Comparison of ENCODE assay signal across 27 cellular contexts in the genomic region with DNA sequence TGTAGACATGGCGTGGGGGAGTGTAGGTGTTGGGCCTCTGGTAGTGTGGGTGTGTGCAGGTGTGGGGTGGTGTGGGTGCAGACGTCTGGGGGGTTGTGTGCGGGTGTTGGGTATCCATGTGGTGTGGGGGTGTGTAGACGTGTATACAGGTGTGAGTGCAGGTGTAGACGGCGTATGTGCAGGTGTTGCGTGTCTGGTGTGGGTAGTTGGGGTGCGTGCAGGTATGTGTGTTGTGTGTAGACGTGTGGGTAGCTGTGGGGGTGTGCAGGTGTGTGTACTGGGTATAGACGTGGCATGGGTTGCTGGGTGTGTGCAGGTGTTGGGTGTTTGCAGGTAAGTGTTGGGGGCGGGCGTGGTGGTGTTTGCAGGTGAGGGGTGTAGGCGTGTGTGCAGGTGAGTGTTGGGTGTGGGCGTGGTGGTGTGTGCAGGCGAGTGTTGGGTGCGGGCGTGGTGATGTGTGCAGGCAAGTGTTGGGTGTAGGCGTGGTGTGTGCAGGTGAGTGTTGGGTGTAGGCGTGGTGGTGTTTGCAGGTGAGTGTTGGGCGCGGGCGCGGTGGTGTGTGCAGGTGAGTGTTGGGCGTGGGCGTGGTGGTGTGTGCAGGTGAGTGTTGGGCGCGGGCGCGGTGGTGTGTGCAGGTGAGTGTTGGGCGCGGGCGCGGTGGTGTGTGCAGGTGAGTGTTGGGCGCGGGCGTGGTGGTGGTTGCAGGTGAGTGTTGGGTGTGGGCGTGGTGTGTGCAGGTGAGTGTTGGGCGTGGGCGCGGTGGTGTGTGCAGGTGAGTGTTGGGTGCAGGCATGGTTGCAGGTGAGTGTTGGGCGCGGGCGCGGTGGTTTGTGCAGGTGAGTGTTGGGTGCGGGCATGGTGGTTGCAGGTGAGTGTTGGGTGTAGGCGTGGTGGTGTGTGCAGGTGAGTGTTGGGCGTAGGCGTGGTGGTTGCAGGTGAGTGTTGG. TPM values are rescaled to one million over a fixed set of nuclear protein-coding genes. Genes with fewer than 3 reads are reported as not detected.
DNase-seq lines count a peak whose midpoint lies in the region; ATAC-seq and TF ChIP-seq lines count a peak whose summit lies in the region.
"Had no signal": no experiment of that assay in that cellular context is flagged by ENCODE, and none has a peak within 500 bp of the region (broad histone marks: within the 10 kb centered on the region; RNA-seq: fewer than 3 reads in every experiment).

No MANE protein-coding gene starts in this region.

- no peak for TF ChIP-seq CTCF in endothelial cell (IDR thresholded peaks at IDR 0.05; ENCODE audit: unreplicated experiment)
- TF ChIP-seq CTCF in osteoblast (IDR thresholded peaks at IDR 0.05; ENCODE audit: extremely low read depth, low read depth, low read length), result no peak
- no peak for TF ChIP-seq CTCF in body of pancreas (IDR thresholded peaks at IDR 0.05)

- H3K27ac Mint-ChIP-seq in stimulated activated naive CD8-positive, alpha-beta T cell treated with anti-CD3 and anti-CD28 coated beads, Interleukin-15, Interleukin-2, amounts not matched to agents 100 ng/mL and 50 ng/mL, for 24 hours, result peak overlapping the region; percentile 36
- peak overlapping the region; percentile 57 for H3K27ac Mint-ChIP-seq in endothelial cell (ENCODE audit: unreplicated experiment)
- H3K27ac Mint-ChIP-seq: activated naive CD8-positive, alpha-beta T cell treated with anti-CD3 and anti-CD28 coated beads, Interleukin-2, amount 50 U/mL, for 24 hours; activated T-cell treated with anti-CD3 and anti-CD28 coated beads, Interleukin-2, amount 50 U/mL, for 24 hours; stimulated activated memory B cell treated with anti-CD40 and anti-IgM and Interleukin-4, amounts not matched to agents 10 μg/mL and 1 μg/mL and 100 μg/mL, for 72 hours; T-cell; WTC11 had no signal

- H3K9me3 Mint-ChIP-seq in stimulated activated naive CD8-positive, alpha-beta T cell treated with anti-CD3 and anti-CD28 coated beads, Interleukin-15, Interleukin-2, amounts not matched to agents 100 ng/mL and 50 ng/mL, for 24 hours, result no peaks in the 10 kb centered on the region
- H3K9me3 Mint-ChIP-seq in endothelial cell (ENCODE audit: unreplicated experiment), result no peaks in the 10 kb centered on the region
- H3K9me3 Mint-ChIP-seq: activated naive CD8-positive, alpha-beta T cell treated with anti-CD3 and anti-CD28 coated beads, Interleukin-2, amount 50 U/mL, for 24 hours; activated T-cell treated with anti-CD3 and anti-CD28 coated beads, Interleukin-2, amount 50 U/mL, for 24 hours; effector memory CD8-positive, alpha-beta T cell; T-cell; WTC11 had no signal

- H3K27ac ChIP-seq in osteoblast (ENCODE audit: low read depth, low read length), result no peak overlapping the region
- H3K27ac ChIP-seq in body of pancreas, result no peak overlapping the region
- H3K27ac ChIP-seq: KMS-11, left ventricle myocardium inferior had no signal

- ATAC-seq in stimulated activated naive CD8-positive, alpha-beta T cell treated with anti-CD3 and anti-CD28 coated beads, Interleukin-15, Interleukin-2, amounts not matched to agents 100 U/mL and 50 U/mL, for 24 hours, result no peak
- ATAC-seq in sciatic nerve, result no peak
- no peak for ATAC-seq in body of pancreas
- ATAC-seq: activated naive CD8-positive, alpha-beta T cell treated with anti-CD3 and anti-CD28 coated beads, Interleukin-2, amount 50 U/mL, for 24 hours; effector memory CD8-positive, alpha-beta T cell; stimulated activated memory B cell treated with anti-CD40 and anti-IgM and Interleukin-4, amounts not matched to agents 10 μg/mL and 1 μg/mL and 100 μg/mL, for 72 hours; T-cell; WTC11 had no signal

- H2AFZ ChIP-seq in osteoblast (ENCODE audit: low read length), result no peak overlapping the region

- H3K36me3 Mint-ChIP-seq in stimulated activated naive CD8-positive, alpha-beta T cell treated with anti-CD3 and anti-CD28 coated beads, Interleukin-15, Interleukin-2, amounts not matched to agents 100 ng/mL and 50 ng/mL, for 24 hours (ENCODE audit: low read depth), result peaks cover 48% of the 10 kb centered on the region
- H3K36me3 Mint-ChIP-seq in endothelial cell (ENCODE audit: low read depth, unreplicated experiment), result peaks cover 36% of the 10 kb centered on the region

- H3K4me3 Mint-ChIP-seq in stimulated activated naive CD8-positive, alpha-beta T cell treated with anti-CD3 and anti-CD28 coated beads, Interleukin-15, Interleukin-2, amounts not matched to agents 100 ng/mL and 50 ng/mL, for 24 hours, result no peak overlapping the region
- H3K4me3 Mint-ChIP-seq in endothelial cell (ENCODE audit: unreplicated experiment), result peak overlapping the region; percentile 68
- H3K4me3 Mint-ChIP-seq: activated naive CD8-positive, alpha-beta T cell treated with anti-CD3 and anti-CD28 coated beads, Interleukin-2, amount 50 U/mL, for 24 hours; activated T-cell treated with anti-CD3 and anti-CD28 coated beads, Interleukin-2, amount 50 U/mL, for 24 hours; CD4-positive, alpha-beta memory T cell; WTC11 had no signal

- intact Hi-C loops in sciatic nerve (cut with DNase I) (no loop called here), body of pancreas (cut with DNase I) (no loop called here)

- H3K4me1 ChIP-seq in osteoblast (ENCODE audit: insufficient read depth, low read length) (no peaks in the 10 kb centered on the region), body of pancreas (no peaks in the 10 kb centered on the region)

- TF ChIP-seq POLR2A in body of pancreas (IDR thresholded peaks at IDR 0.05), result no peak

- whole genome bisulfite sequencing in body of pancreas, 2 donors, result 94% methylated on average over 48 of the region's 48 CpGs

- H3K4me2 ChIP-seq in osteoblast (ENCODE audit: insufficient read depth, low read length), result no peak overlapping the region
- H3K4me2 ChIP-seq: KMS-11 had no signal

- H3K79me2 ChIP-seq in osteoblast (ENCODE audit: insufficient read depth, low read length), result peaks cover 15% of the 10 kb centered on the region

- H3K4me1 Mint-ChIP-seq in stimulated activated naive CD8-positive, alpha-beta T cell treated with anti-CD3 and anti-CD28 coated beads, Interleukin-15, Interleukin-2, amounts not matched to agents 100 ng/mL and 50 ng/mL, for 24 hours (ENCODE audit: low read depth), result no peaks in the 10 kb centered on the region
- no peaks in the 10 kb centered on the region for H3K4me1 Mint-ChIP-seq in endothelial cell (ENCODE audit: unreplicated experiment)
- H3K4me1 Mint-ChIP-seq: activated naive CD8-positive, alpha-beta T cell treated with anti-CD3 and anti-CD28 coated beads, Interleukin-2, amount 50 U/mL, for 24 hours; T-cell had no signal

- peaks cover 21% of the 10 kb centered on the region for H4K20me1 ChIP-seq in osteoblast (ENCODE audit: insufficient read depth, low read length)

- H3K27me3 ChIP-seq in osteoblast (ENCODE audit: insufficient read depth, low read length) (no peaks in the 10 kb centered on the region), body of pancreas (no peaks in the 10 kb centered on the region)

- H3K4me3 ChIP-seq in osteoblast (ENCODE audit: insufficient read depth, low read length) (no peak overlapping the region), body of pancreas (no peak overlapping the region)
- H3K4me3 ChIP-seq: left ventricle myocardium inferior had no signal

- H3K9me3 ChIP-seq in osteoblast (ENCODE audit: low read depth, low read length), result no peaks in the 10 kb centered on the region
- no peaks in the 10 kb centered on the region for H3K9me3 ChIP-seq in body of pancreas
- H3K9me3 ChIP-seq: left ventricle myocardium inferior had no signal

- H3K27me3 Mint-ChIP-seq in stimulated activated naive CD8-positive, alpha-beta T cell treated with anti-CD3 and anti-CD28 coated beads, Interleukin-15, Interleukin-2, amounts not matched to agents 100 ng/mL and 50 ng/mL, for 24 hours, result no peaks in the 10 kb centered on the region
- peaks cover 10% of the 10 kb centered on the region for H3K27me3 Mint-ChIP-seq in endothelial cell (ENCODE audit: unreplicated experiment)
- H3K27me3 Mint-ChIP-seq: activated naive CD8-positive, alpha-beta T cell treated with anti-CD3 and anti-CD28 coated beads, Interleukin-2, amount 50 U/mL, for 24 hours; activated T-cell treated with anti-CD3 and anti-CD28 coated beads, Interleukin-2, amount 50 U/mL, for 24 hours; CD4-positive, alpha-beta memory T cell; effector memory CD8-positive, alpha-beta T cell; stimulated activated memory B cell treated with anti-CD40 and anti-IgM and Interleukin-4, amounts not matched to agents 10 μg/mL and 1 μg/mL and 100 μg/mL, for 72 hours; T-cell had no signal

- peaks cover 23% of the 10 kb centered on the region for H3K36me3 ChIP-seq in osteoblast (ENCODE audit: insufficient read depth, low read length)
- peaks cover 22 to 40% of the 10 kb centered on the region in 2 donors for H3K36me3 ChIP-seq in body of pancreas (replicated peaks in 1 of 2; ENCODE audit: insufficient read depth in 1 of 2, low read depth in 2 of 2)

- no peak for DNase-seq in stimulated activated naive CD8-positive, alpha-beta T cell treated with anti-CD3 and anti-CD28 coated beads, Interleukin-15, Interleukin-2, amounts not matched to agents 100 U/mL and 50 U/mL, for 24 hours
- DNase-seq in endothelial cell (ENCODE audit: low spot score) (no peak), osteoblast (ENCODE audit: insufficient read length, low spot score, missing footprints) (peak; percentile 89), sciatic nerve (ENCODE audit: low spot score) (no peak), body of pancreas (no peak), globus pallidus (ENCODE audit: low spot score) (no peak)
- DNase-seq in activated CD4-positive, alpha-beta T cell treated with anti-CD3 and anti-CD28 coated beads for 1 hour, result no peak
- DNase-seq: activated CD4-positive, alpha-beta T cell treated with anti-CD3 and anti-CD28 coated beads, Interleukin-2, amount 50 U/mL, for 1 hour; activated effector memory CD4-positive, alpha-beta T cell treated with anti-CD3 and anti-CD28 coated beads, Interleukin-2, amount 50 U/mL, for 16 hours; activated naive CD8-positive, alpha-beta T cell treated with anti-CD3 and anti-CD28 coated beads, Interleukin-2, amount 50 U/mL, for 24 hours; activated T-cell treated with anti-CD3 and anti-CD28 coated beads, Interleukin-2, amount 50 U/mL, for 24 hours; AML-193; central memory CD4-positive, alpha-beta T cell; effector memory CD8-positive, alpha-beta T cell; left ventricle myocardium inferior; MM.1S; NCI-H1105 treated with DMSO at 0.1 percent for 48 hours; NCI-H187 treated with DMSO at 0.1 percent for 48 hours; NCI-H2171 treated with DMSO at 0.1 percent for 48 hours; NCI-H510A; RPMI8226; T-cell had no signal

RNA-seq across cellular contexts. Expression of a gene that starts 16.6 kb away (rescaled TPM):
- total RNA-seq in endothelial cell (ENCODE audit: unreplicated experiment) (61.3 TPM), osteoblast (17.7 and 18.9 TPM in 2 replicates), sciatic nerve (25.4 TPM), body of pancreas (10 to 100 TPM; 34.8 to 42.2 TPM)
